18 cellular contexts compared by ENCODE assay signal in the genomic region with DNA sequence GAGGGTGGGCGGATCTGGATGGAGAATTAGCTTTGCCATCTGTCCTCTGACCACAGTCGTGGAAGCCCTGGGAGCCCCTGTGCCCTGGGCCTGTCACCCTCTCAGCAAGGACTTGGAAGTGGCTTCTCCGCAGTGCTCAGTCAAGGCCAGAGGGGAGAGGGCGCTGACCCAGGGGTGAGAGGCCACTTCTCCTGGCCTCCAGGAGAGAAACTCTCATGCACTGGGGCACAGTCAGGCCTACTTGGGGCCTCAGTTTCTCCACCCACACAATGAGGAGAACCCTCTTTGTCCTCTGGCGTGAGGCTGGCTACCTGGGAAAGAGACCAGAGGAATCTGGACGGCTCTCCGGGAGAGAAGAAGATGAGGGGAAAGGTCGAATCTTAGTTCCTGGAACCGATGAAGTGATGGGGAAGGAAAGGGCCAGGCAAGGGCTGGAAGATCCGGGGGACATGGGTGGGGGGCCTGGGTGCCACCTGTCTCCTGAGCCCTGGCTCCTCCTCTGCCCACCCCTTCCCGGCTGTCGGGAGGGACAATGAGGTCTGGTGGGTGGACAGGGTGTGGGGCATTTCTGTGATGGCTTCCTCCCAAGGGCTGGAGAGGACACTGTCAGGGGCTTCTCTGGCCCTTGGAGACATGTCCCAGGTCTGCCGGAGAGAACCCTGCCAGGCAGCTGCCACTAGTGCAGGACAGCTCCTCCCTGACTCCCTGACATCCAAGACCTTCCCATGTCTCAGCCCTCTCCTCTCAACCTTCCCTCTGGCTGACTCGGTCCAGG. TPM values are rescaled to one million over a fixed set of nuclear protein-coding genes. Genes with fewer than 3 reads are reported as not detected.
DNase-seq lines count a peak whose midpoint lies in the region; ATAC-seq and TF ChIP-seq lines count a peak whose summit lies in the region.
"Had no signal": no experiment of that assay in that cellular context is flagged by ENCODE, and none has a peak within 500 bp of the region (broad histone marks: within the 10 kb centered on the region; RNA-seq: fewer than 3 reads in every experiment).

No MANE protein-coding gene starts in this region.

- H3K4me3 ChIP-seq in CD4-positive, CD25-positive, alpha-beta regulatory T cell (ENCODE audit: low read depth, low read length): no peak overlapping the region
- no peak overlapping the region for H3K4me3 ChIP-seq in prostate gland
- no peak overlapping the region for H3K4me3 ChIP-seq in right cardiac atrium (ENCODE audit: low read length)
- H3K4me3 ChIP-seq: heart right ventricle, lower lobe of right lung, right lobe of liver had no signal

- H3K36me3 Mint-ChIP-seq in CD4-positive, CD25-positive, alpha-beta regulatory T cell: peaks cover 4% of the 10 kb centered on the region
- H3K36me3 Mint-ChIP-seq in T-cell (peaks cover 16% of the 10 kb centered on the region), neural crest cell (ENCODE audit: low read depth) (no peaks in the 10 kb centered on the region)

- DNase-seq in CD4-positive, CD25-positive, alpha-beta regulatory T cell: no peak
- peak; percentile 66 for DNase-seq in DMS 273 (lab: John Stamatoyannopoulos, UW; ENCODE audit: unreplicated experiment)
- DNase-seq in T-cell: no peak
- no peak for DNase-seq in neural crest cell (ENCODE audit: low read depth, low spot score)
- no peak for DNase-seq in prostate gland (ENCODE audit: low spot score)
- DNase-seq in right cardiac atrium: no peak
- DNase-seq: activated CD8-positive, alpha-beta memory T cell treated with anti-CD3 and anti-CD28 coated beads, Interleukin-2, amount 50 U/mL, for 4 hours; H9; heart right ventricle; lower lobe of right lung; NCI-H146; T-helper 9 cell; trophoblast cell had no signal

- H3K27me3 Mint-ChIP-seq in CD4-positive, CD25-positive, alpha-beta regulatory T cell: no peaks in the 10 kb centered on the region
- no peaks in the 10 kb centered on the region for H3K27me3 Mint-ChIP-seq in T-cell
- H3K27me3 Mint-ChIP-seq in neural crest cell (ENCODE audit: low read depth): no peaks in the 10 kb centered on the region
- H3K27me3 Mint-ChIP-seq: activated naive CD4-positive, alpha-beta T cell treated with anti-CD3 and anti-CD28 coated beads, Interleukin-2, amount 50 U/mL, for 24 hours; stimulated activated naive CD8-positive, alpha-beta T cell treated with anti-CD3 and anti-CD28 coated beads, Interleukin-15, Interleukin-2, amounts not matched to agents 100 ng/mL and 50 ng/mL, for 24 hours had no signal

- intact Hi-C loops in prostate gland (cut with DNase I) (no loop called here), right cardiac atrium (cut with DNase I) (no loop called here)

- WGBS in prostate gland: 80% methylated on average over 14 of the region's 14 CpGs
- 71% methylated on average over 14 of the region's 14 CpGs for WGBS in right cardiac atrium

- ATAC-seq in CD4-positive, CD25-positive, alpha-beta regulatory T cell (ENCODE audit: low read depth in 2 of 2): no peak
- ATAC-seq in T-cell (replicated peaks in 1 of 4) (no peak), right cardiac atrium (no peak), HG02973 (IDR thresholded peaks at IDR 0.05; ENCODE audit: unreplicated experiment) (no peak)
- ATAC-seq: heart right ventricle, Panc1, right lobe of liver had no signal

- CTCF ChIA-PET in T-cell (lab: Charles Lee): no interaction called here

- H3K27me3 ChIP-seq in CD4-positive, CD25-positive, alpha-beta regulatory T cell (ENCODE audit: control insufficient read depth, insufficient read depth, low read length): no peaks in the 10 kb centered on the region
- H3K27me3 ChIP-seq in prostate gland (replicated peaks; ENCODE audit: insufficient read depth) (no peaks in the 10 kb centered on the region), right cardiac atrium (ENCODE audit: control insufficient read depth, insufficient read depth) (no peaks in the 10 kb centered on the region)
- H3K27me3 ChIP-seq: heart right ventricle, right lobe of liver had no signal

- H3K4me1 Mint-ChIP-seq in CD4-positive, CD25-positive, alpha-beta regulatory T cell: peaks cover 0 to 27% (median 8%) of the 10 kb centered on the region in 4 donors
- H3K4me1 Mint-ChIP-seq in T-cell: peaks cover 6 to 27% (median 15%) of the 10 kb centered on the region in 3 donors
- H3K4me1 Mint-ChIP-seq in neural crest cell: no peaks in the 10 kb centered on the region

- H3K36me3 ChIP-seq in CD4-positive, CD25-positive, alpha-beta regulatory T cell (ENCODE audit: control insufficient read depth, insufficient read depth, low read length): peaks cover 19% of the 10 kb centered on the region
- peaks cover 0 to 5% of the 10 kb centered on the region in 2 donors for H3K36me3 ChIP-seq in prostate gland

- no peaks in the 10 kb centered on the region for H3K9me3 ChIP-seq in CD4-positive, CD25-positive, alpha-beta regulatory T cell (ENCODE audit: control insufficient read depth in 2 of 2, low read length in 2 of 2)
- H3K9me3 ChIP-seq in prostate gland (no peaks in the 10 kb centered on the region), right cardiac atrium (ENCODE audit: control insufficient read depth, low read length) (no peaks in the 10 kb centered on the region)
- H3K9me3 ChIP-seq: heart right ventricle, lower lobe of right lung, right lobe of liver had no signal

- no peak for TF ChIP-seq CTCF in neural crest cell (conservative IDR thresholded peaks at IDR 0.05)
- TF ChIP-seq CTCF in prostate gland (IDR thresholded peaks at IDR 0.05): no peak

- peaks cover 10% of the 10 kb centered on the region for H3K4me1 ChIP-seq in CD4-positive, CD25-positive, alpha-beta regulatory T cell (ENCODE audit: control insufficient read depth, insufficient read depth, low read length, poor library complexity, severe bottlenecking)
- H3K4me1 ChIP-seq in prostate gland (replicated peaks): no peaks in the 10 kb centered on the region
- H3K4me1 ChIP-seq in right cardiac atrium (ENCODE audit: control insufficient read depth, insufficient read depth, low read length): no peaks in the 10 kb centered on the region

- H3K4me3 Mint-ChIP-seq in CD4-positive, CD25-positive, alpha-beta regulatory T cell: no peak overlapping the region
- H3K4me3 Mint-ChIP-seq in T-cell (no peak overlapping the region), neural crest cell (no peak overlapping the region)
- H3K4me3 Mint-ChIP-seq: activated naive CD4-positive, alpha-beta T cell treated with anti-CD3 and anti-CD28 coated beads, Interleukin-2, amount 50 U/mL, for 24 hours; H9; stimulated activated naive CD8-positive, alpha-beta T cell treated with anti-CD3 and anti-CD28 coated beads, Interleukin-15, Interleukin-2, amounts not matched to agents 100 ng/mL and 50 ng/mL, for 24 hours had no signal

- H3K27ac Mint-ChIP-seq in CD4-positive, CD25-positive, alpha-beta regulatory T cell: peak overlapping the region in 2 of 3 donors; percentile 44 to 59
- H3K27ac Mint-ChIP-seq in T-cell: peak overlapping the region; percentile 52 to 58
- peak overlapping the region; percentile 12 for H3K27ac Mint-ChIP-seq in neural crest cell (ENCODE audit: unreplicated experiment)
- H3K27ac Mint-ChIP-seq: activated naive CD4-positive, alpha-beta T cell treated with anti-CD3 and anti-CD28 coated beads, Interleukin-2, amount 50 U/mL, for 24 hours; H9; stimulated activated naive CD8-positive, alpha-beta T cell treated with anti-CD3 and anti-CD28 coated beads, Interleukin-15, Interleukin-2, amounts not matched to agents 100 ng/mL and 50 ng/mL, for 24 hours had no signal

- H3K9me3 Mint-ChIP-seq in CD4-positive, CD25-positive, alpha-beta regulatory T cell: no peaks in the 10 kb centered on the region
- H3K9me3 Mint-ChIP-seq in T-cell: no peaks in the 10 kb centered on the region
- no peaks in the 10 kb centered on the region for H3K9me3 Mint-ChIP-seq in neural crest cell
- H3K9me3 Mint-ChIP-seq: activated naive CD4-positive, alpha-beta T cell treated with anti-CD3 and anti-CD28 coated beads, Interleukin-2, amount 50 U/mL, for 24 hours; H9; stimulated activated naive CD8-positive, alpha-beta T cell treated with anti-CD3 and anti-CD28 coated beads, Interleukin-15, Interleukin-2, amounts not matched to agents 100 ng/mL and 50 ng/mL, for 24 hours had no signal

- no peak overlapping the region for H3K27ac ChIP-seq in CD4-positive, CD25-positive, alpha-beta regulatory T cell (ENCODE audit: insufficient read depth, low read length, poor library complexity, severe bottlenecking)
- H3K27ac ChIP-seq in prostate gland (no peak overlapping the region), right cardiac atrium (ENCODE audit: low read length) (no peak overlapping the region)
- H3K27ac ChIP-seq: heart right ventricle, lower lobe of right lung, right lobe of liver had no signal

- no peak for TF ChIP-seq POLR2A in prostate gland (IDR thresholded peaks at IDR 0.05)

- POLR2A ChIA-PET in T-cell (lab: Charles Lee): no interaction called here

RNA-seq across cellular contexts. Expression of gene ARHGAP27, which starts 9.1 kb away (rescaled TPM):
- 78.5 TPM for total RNA-seq in CD4-positive, CD25-positive, alpha-beta regulatory T cell
- polyA plus RNA-seq in CD4-positive, CD25-positive, alpha-beta regulatory T cell: 10 to 100 TPM; 23.9 to 27.7 (median 25.6) TPM
- total RNA-seq in T-cell (100 to 1,000 TPM in 3 of 5 donors, 10 to 100 TPM in 2; 56.4 to 120 (median 113) TPM), neural crest cell (1.4 and 2.5 TPM in 2 replicates), prostate gland (10 to 100 TPM; 37.9 to 39.9 TPM), right cardiac atrium (10 to 100 TPM; 25.1 to 32.0 (median 28.1) TPM)
- polyA plus RNA-seq in right cardiac atrium: 26.8 TPM

RNA-seq across cellular contexts. Expression of gene PLEKHM1, which starts 48.8 kb away (rescaled TPM):
- 103 TPM for total RNA-seq in CD4-positive, CD25-positive, alpha-beta regulatory T cell
- polyA plus RNA-seq in CD4-positive, CD25-positive, alpha-beta regulatory T cell: 10 to 100 TPM; 11.1 to 19.4 (median 12.0) TPM
- total RNA-seq in T-cell: 100 to 1,000 TPM in 1 of 5 donors, 10 to 100 TPM in 4; 77.8 to 105 (median 79.4) TPM
- total RNA-seq in neural crest cell: 19.5 and 25.0 TPM in 2 replicates
- 10 to 100 TPM; 33.2 to 39.8 TPM for total RNA-seq in prostate gland
- total RNA-seq in right cardiac atrium: 10 to 100 TPM; 26.3 to 31.0 (median 29.4) TPM
- polyA plus RNA-seq in right cardiac atrium: 11.9 TPM
